ENCODE assay signal across 8 cellular contexts in the genomic region with DNA sequence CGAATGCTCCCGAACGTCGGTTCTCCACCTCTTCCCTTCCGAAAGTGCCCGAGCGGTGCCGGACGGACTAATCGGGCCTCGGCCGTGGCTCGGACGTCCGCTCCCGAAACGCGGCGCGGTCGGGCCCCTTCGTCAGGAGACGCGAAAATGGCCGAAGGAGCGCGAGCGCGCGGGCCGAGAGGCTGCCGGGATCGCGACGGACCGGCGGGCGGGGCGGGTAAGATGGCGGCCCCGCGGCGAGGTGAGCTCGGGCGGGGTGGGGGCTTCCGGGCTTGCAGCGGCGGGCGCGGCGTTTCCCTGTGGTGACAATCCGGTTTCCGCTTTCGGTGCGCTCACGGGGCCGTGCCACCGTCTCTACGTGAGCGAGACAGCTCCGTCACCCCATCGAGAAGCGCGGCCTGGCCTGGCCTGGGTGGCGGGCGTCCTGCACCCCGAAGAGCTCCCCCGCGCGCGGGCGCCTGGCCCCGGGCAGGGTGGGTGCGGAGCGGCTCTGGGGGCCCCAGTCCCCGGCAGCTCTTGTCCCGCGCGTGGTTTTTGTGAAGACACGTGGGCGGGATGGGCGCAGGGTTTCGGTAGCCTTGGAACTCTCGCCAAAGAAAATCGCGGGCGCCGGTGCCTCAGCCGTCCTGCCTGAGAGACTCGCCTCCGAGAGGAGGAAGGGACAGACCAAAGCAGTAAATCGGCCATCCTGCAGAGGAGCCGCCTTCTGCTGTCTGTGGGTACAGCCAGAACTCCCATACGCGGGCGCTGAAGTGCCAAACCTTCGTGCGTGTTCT. TPM values are rescaled to one million over a fixed set of nuclear protein-coding genes. Genes with fewer than 3 reads are reported as not detected.
DNase-seq lines count a peak whose midpoint lies in the region; ATAC-seq, FAIRE-seq and TF ChIP-seq lines count a peak whose summit lies in the region.

A gene (plus strand): TSS at position 211 of the 776 bp plus-strand sequence. CDS start 12 bp downstream, at position 223.

- H3K79me2 ChIP-seq in fibroblast of lung (ENCODE audit: control insufficient read depth, insufficient read depth, low read length), result peaks cover 33% of the 10 kb centered on the region

- DNase-seq in DMS53 treated with DMSO at 0.1 percent for 48 hours (lab: John Stamatoyannopoulos, UW; ENCODE audit: unreplicated experiment) (peak; percentile 98), RCC 7860 (ENCODE audit: low spot score) (peak; percentile 90), fibroblast of lung (ENCODE audit: low read depth in 2 of 2) (peak; percentile 93 to 98)
- DNase-seq in activated T-helper 1 cell treated with anti-CD3 and anti-CD28 coated beads, Interleukin-2, amount 50 U/mL, for 16 hours (ENCODE audit: low read depth in 1 of 2, low spot score in 1 of 2), result peak; percentile 93 to 95
- DNase-seq in naive thymus-derived CD4-positive, alpha-beta T cell, result peak; percentile 91 to 98 (median 98)
- DNase-seq in stimulated activated naive B cell treated with anti-CD40 and anti-IgM and Interleukin-4, amounts not matched to agents 10 μg/mL and 1 μg/mL and 100 μg/mL, for 72 hours, result peak; percentile 99

- H3K4me3 ChIP-seq in fibroblast of lung (replicated peaks in 1 of 4; ENCODE audit: control extremely low read depth in 1 of 4, insufficient read depth in 1 of 4, low read depth in 3 of 4, low read length in 4 of 4), result peak within 1 kb of the TSS; percentile 59 to 82 (median 68)
- H3K4me3 ChIP-seq in naive thymus-derived CD4-positive, alpha-beta T cell (ENCODE audit: low read length), result peak within 1 kb of the TSS; percentile 97

- H3K27me3 Mint-ChIP-seq in naive thymus-derived CD4-positive, alpha-beta T cell, result no peaks in the 10 kb centered on the region
- H3K27me3 Mint-ChIP-seq in stimulated activated naive B cell treated with anti-CD40 and anti-IgM and Interleukin-4, amounts not matched to agents 10 μg/mL and 1 μg/mL and 100 μg/mL, for 72 hours, result no peaks in the 10 kb centered on the region

- no peaks in the 10 kb centered on the region for H3K27me3 ChIP-seq in fibroblast of lung (ENCODE audit: control insufficient read depth, insufficient read depth, low read length)
- no peaks in the 10 kb centered on the region for H3K27me3 ChIP-seq in naive thymus-derived CD4-positive, alpha-beta T cell (ENCODE audit: control insufficient read depth in 2 of 2, insufficient read depth in 2 of 2, low read length in 2 of 2)

- no peak for TF ChIP-seq CTCF in fibroblast of lung (conservative IDR thresholded peaks at IDR 0.05 in 1 of 2, IDR thresholded peaks at IDR 0.05 in 1 of 2; ENCODE audit: low read depth in 1 of 2, low read length in 2 of 2)

- H3K36me3 Mint-ChIP-seq in naive thymus-derived CD4-positive, alpha-beta T cell, result peaks cover 0 to 6% (median 0%) of the 10 kb centered on the region in 5 donors
- peaks cover 16 to 26% of the 10 kb centered on the region in 2 donors for H3K36me3 Mint-ChIP-seq in stimulated activated naive B cell treated with anti-CD40 and anti-IgM and Interleukin-4, amounts not matched to agents 10 μg/mL and 1 μg/mL and 100 μg/mL, for 72 hours

- CTCF ChIA-PET in naive thymus-derived CD4-positive, alpha-beta T cell (lab: Charles Lee), result interaction anchor here (0.7 to 2.8 kb wide), 6 partner anchors 28 to 160 kb away, joined by 3 to 16 read pairs (median 4); no protein-coding TSS in a partner anchor

- H3K4me1 Mint-ChIP-seq in naive thymus-derived CD4-positive, alpha-beta T cell, result peaks cover 39 to 55% (median 51%) of the 10 kb centered on the region in 7 donors
- H3K4me1 Mint-ChIP-seq in stimulated activated naive B cell treated with anti-CD40 and anti-IgM and Interleukin-4, amounts not matched to agents 10 μg/mL and 1 μg/mL and 100 μg/mL, for 72 hours, result peaks cover 42 to 69% of the 10 kb centered on the region in 2 donors

- intact Hi-C loops in naive thymus-derived CD4-positive, alpha-beta T cell (cut with micrococcal nuclease), result loop anchor here (1.0 to 10.0 kb wide), 16 partner anchors 28 to 426 kb away; a partner anchor contains a TSS

- H3K4me3 Mint-ChIP-seq in naive thymus-derived CD4-positive, alpha-beta T cell, result peak within 1 kb of the TSS; percentile 84 to 92 (median 89)
- peak within 1 kb of the TSS; percentile 86 to 88 for H3K4me3 Mint-ChIP-seq in stimulated activated naive B cell treated with anti-CD40 and anti-IgM and Interleukin-4, amounts not matched to agents 10 μg/mL and 1 μg/mL and 100 μg/mL, for 72 hours

- ATAC-seq in GM21737 (IDR thresholded peaks at IDR 0.05; ENCODE audit: unreplicated experiment), result peak; percentile 63
- peak; percentile 76 for ATAC-seq in naive thymus-derived CD4-positive, alpha-beta T cell
- ATAC-seq in stimulated activated naive B cell treated with anti-CD40 and anti-IgM and Interleukin-4, amounts not matched to agents 10 μg/mL and 1 μg/mL and 100 μg/mL, for 72 hours (replicated peaks), result peak; percentile 72 to 77

- H3K36me3 ChIP-seq in KOPT-K1 (ENCODE audit: insufficient read depth, low read length), result peaks cover 8% of the 10 kb centered on the region; the same call in 1 of the 2 replicates
- peaks cover 5% of the 10 kb centered on the region for H3K36me3 ChIP-seq in fibroblast of lung (ENCODE audit: control insufficient read depth, insufficient read depth, low read length)
- H3K36me3 ChIP-seq in naive thymus-derived CD4-positive, alpha-beta T cell (ENCODE audit: control insufficient read depth in 2 of 3, insufficient read depth in 3 of 3, low read length in 3 of 3), result peaks cover 0 to 8% (median 0%) of the 10 kb centered on the region in 3 experiments

- FAIRE-seq in RCC 7860 (lab: Jason Lieb, UNC), result peak; percentile 50

- H3K27ac Mint-ChIP-seq in naive thymus-derived CD4-positive, alpha-beta T cell, result peak within 1 kb of the TSS; percentile 88 to 98 (median 95)
- H3K27ac Mint-ChIP-seq in stimulated activated naive B cell treated with anti-CD40 and anti-IgM and Interleukin-4, amounts not matched to agents 10 μg/mL and 1 μg/mL and 100 μg/mL, for 72 hours, result peak within 1 kb of the TSS; percentile 99

- H3K4me2 ChIP-seq in fibroblast of lung (ENCODE audit: extremely low read depth, insufficient read depth, low read length), result peak within 1 kb of the TSS; percentile 57

- H3K9ac ChIP-seq in fibroblast of lung (ENCODE audit: insufficient read depth, low read length), result peak within 1 kb of the TSS; percentile 99

- no peaks in the 10 kb centered on the region for H4K20me1 ChIP-seq in fibroblast of lung (ENCODE audit: control insufficient read depth, extremely low read depth, insufficient read depth, low read length)

- H3K9me3 ChIP-seq in KOPT-K1 (ENCODE audit: insufficient read depth, low read length, poor library complexity, severe bottlenecking) (no peaks in the 10 kb centered on the region), fibroblast of lung (ENCODE audit: control insufficient read depth, insufficient read depth, low read depth, low read length) (no peaks in the 10 kb centered on the region)
- H3K9me3 ChIP-seq in naive thymus-derived CD4-positive, alpha-beta T cell (ENCODE audit: control insufficient read depth in 2 of 3, low read length in 3 of 3), result no peaks in the 10 kb centered on the region

- H3K4me1 ChIP-seq in fibroblast of lung (ENCODE audit: control insufficient read depth, extremely low read depth, insufficient read depth, low read length), result peaks cover 17% of the 10 kb centered on the region
- H3K4me1 ChIP-seq in naive thymus-derived CD4-positive, alpha-beta T cell (ENCODE audit: control insufficient read depth in 2 of 2, insufficient read depth in 2 of 2, low read length in 2 of 2), result peaks cover 13 to 41% of the 10 kb centered on the region in 2 donors

- H3K9me3 Mint-ChIP-seq in naive thymus-derived CD4-positive, alpha-beta T cell, result peaks cover 0 to 4% (median 0%) of the 10 kb centered on the region in 11 donors
- no peaks in the 10 kb centered on the region for H3K9me3 Mint-ChIP-seq in stimulated activated naive B cell treated with anti-CD40 and anti-IgM and Interleukin-4, amounts not matched to agents 10 μg/mL and 1 μg/mL and 100 μg/mL, for 72 hours

- POLR2A ChIA-PET in naive thymus-derived CD4-positive, alpha-beta T cell (lab: Charles Lee), result interaction anchor here (0.6 to 2.4 kb wide), 20 partner anchors 9 to 278 kb away, joined by 3 to 14 read pairs (median 4); a partner anchor contains a TSS

- peak within 1 kb of the TSS; percentile 79 for H2AFZ ChIP-seq in fibroblast of lung (ENCODE audit: low read length)

- H3K27ac ChIP-seq in KOPT-K1 (ENCODE audit: low read depth, low read length, poor library complexity, severe bottlenecking) (peak within 1 kb of the TSS; percentile 94), fibroblast of lung (ENCODE audit: insufficient read depth, low read length) (peak within 1 kb of the TSS; percentile 97)
- H3K27ac ChIP-seq in naive thymus-derived CD4-positive, alpha-beta T cell (ENCODE audit: low read depth, low read length), result peak within 1 kb of the TSS; percentile 100

RNA-seq across cellular contexts. Expression of the gene that starts here (rescaled TPM):
- 7.4 and 10.6 TPM in 2 replicates for total RNA-seq in fibroblast of lung
- 8.0 and 15.3 TPM in 2 replicates for polyA plus RNA-seq in fibroblast of lung
- polyA plus RNA-seq in fibroblast of lung (2012), result 10.9 and 20.6 TPM in 2 replicates
- polyA minus RNA-seq in fibroblast of lung (ENCODE audit: low replicate concordance), result 3.4 and 7.5 TPM in 2 replicates
- total RNA-seq in naive thymus-derived CD4-positive, alpha-beta T cell, result 10 to 100 TPM; 26.2 to 44.3 (median 40.4) TPM
- 10 to 100 TPM; 31.4 to 37.8 TPM for polyA plus RNA-seq in naive thymus-derived CD4-positive, alpha-beta T cell

Comparison
In these comparisons a context has a peak if more than half of its experiments do, and no peak if none do; other contexts are left out.
1. Peak in every context shown above with its lines: DNase-seq, ATAC-seq, H3K4me3 ChIP-seq and H3K27ac ChIP-seq.